ENCODE assay signal across 20 cellular contexts in genomic region chr5:159406571-159406970, GRCh38.
"Had no signal": no experiment of that assay in that cellular context is flagged by ENCODE, and none has a peak within 500 bp of the region (broad histone marks: within the 10 kb centered on the region; RNA-seq: fewer than 3 reads in every experiment).

No MANE protein-coding gene starts in this region.

- H3K9me3 ChIP-seq: esophagus squamous epithelium, gastrocnemius medialis, heart right ventricle, left lung, lower lobe of right lung, mucosa of descending colon had no signal

- H3K4me3 Mint-ChIP-seq: mesothelial cell of epicardium; naive thymus-derived CD4-positive, alpha-beta T cell had no signal

- H3K4me1 ChIP-seq: left lung, lower lobe of right lung had no signal

- DNase-seq: dermis blood vessel endothelial cell; dorsolateral prefrontal cortex; effector CD4-positive, alpha-beta T cell; effector memory CD4-positive, alpha-beta T cell; esophagus squamous epithelium; foreskin fibroblast; foreskin melanocyte; gastrocnemius medialis; glutamatergic neuron; heart right ventricle; hippocampal formation; left cardiac atrium; left lung; left ventricle myocardium superior; lower lobe of right lung; mesenchymal stem cell; mucosa of descending colon; naive thymus-derived CD4-positive, alpha-beta T cell had no signal

- H3K27me3 ChIP-seq: gastrocnemius medialis, left lung had no signal

- H3K27ac ChIP-seq: coronary artery, dorsolateral prefrontal cortex, esophagus squamous epithelium, gastrocnemius medialis, heart right ventricle, left lung, lower lobe of right lung had no signal

- H3K9me3 Mint-ChIP-seq: mesothelial cell of epicardium had no signal

- H3K36me3 ChIP-seq: esophagus squamous epithelium, gastrocnemius medialis, heart right ventricle, left lung, lower lobe of right lung had no signal

- H3K27ac Mint-ChIP-seq: mesothelial cell of epicardium had no signal

- H3K4me3 ChIP-seq: coronary artery, dorsolateral prefrontal cortex, esophagus squamous epithelium, gastrocnemius medialis, heart right ventricle, left lung, lower lobe of right lung, mucosa of descending colon had no signal

- H3K36me3 Mint-ChIP-seq: mesothelial cell of epicardium had no signal

- ATAC-seq: gastrocnemius medialis; heart right ventricle; left cardiac atrium; left lung; left ventricle myocardium superior; lower lobe of right lung; mucosa of descending colon; naive thymus-derived CD4-positive, alpha-beta T cell had no signal
